ENCODE assay signal across 8 cellular contexts in genomic region chr11:130069684-130070108, GRCh38. TPM values are rescaled to one million over a fixed set of nuclear protein-coding genes. Genes with fewer than 3 reads are reported as not detected.
DNase-seq lines count a peak whose midpoint lies in the region; ATAC-seq and TF ChIP-seq lines count a peak whose summit lies in the region.

APLP2 (plus strand) TSS chr11:130069894; CDS start chr11:130069978, 84 bp downstream.

- H3F3A ChIP-seq in Loucy (ENCODE audit: low read depth), result no peaks in the 10 kb centered on the region

- no peaks in the 10 kb centered on the region for H3K9me2 ChIP-seq in Loucy (replicated peaks; ENCODE audit: low read depth, low read length)

- H3K9me3 Mint-ChIP-seq in activated T-helper 2 cell treated with anti-CD3 and anti-CD28 coated beads, Interferon-gamma antibody, Interleukin-2, Interleukin-4, amounts not matched to agents 10 μg/mL and 5 μg/mL and 100 μg/mL, durations not matched to agents 14 hours and 24 hours and 36 hours, result no peaks in the 10 kb centered on the region
- no peaks in the 10 kb centered on the region for H3K9me3 Mint-ChIP-seq in natural killer cell

- no peaks in the 10 kb centered on the region for H3K36me3 ChIP-seq in H7 (replicated peaks; ENCODE audit: control insufficient read depth, insufficient read depth, low read length)
- H3K36me3 ChIP-seq in Loucy (ENCODE audit: insufficient read depth, low read length), result no peaks in the 10 kb centered on the region
- H3K36me3 ChIP-seq in RWPE2 (ENCODE audit: low read depth), result peaks cover 5% of the 10 kb centered on the region; the same call in 1 of the 2 replicates

- peak within 1 kb of the TSS; percentile 74 for H3K9ac ChIP-seq in Loucy (ENCODE audit: low read depth, low read length, poor library complexity, severe bottlenecking)

- peak within 1 kb of the TSS; percentile 93 for H2AFZ ChIP-seq in Loucy (ENCODE audit: low read length)

- H3K4me2 ChIP-seq in Loucy (ENCODE audit: low read depth, low read length, poor library complexity, severe bottlenecking), result peak within 1 kb of the TSS; percentile 76

- H3K27me3 Mint-ChIP-seq in activated T-helper 2 cell treated with anti-CD3 and anti-CD28 coated beads, Interferon-gamma antibody, Interleukin-2, Interleukin-4, amounts not matched to agents 10 μg/mL and 5 μg/mL and 100 μg/mL, durations not matched to agents 14 hours and 24 hours and 36 hours (ENCODE audit: low read depth), result peaks cover 36% of the 10 kb centered on the region
- peaks cover 3% of the 10 kb centered on the region in 2 donors for H3K27me3 Mint-ChIP-seq in natural killer cell (ENCODE audit: low read depth in 2 of 2)

- H3K79me2 ChIP-seq in Loucy (ENCODE audit: insufficient read depth, low read length), result peaks cover 46% of the 10 kb centered on the region

- peaks cover 22% of the 10 kb centered on the region for H3K4me1 Mint-ChIP-seq in activated T-helper 2 cell treated with anti-CD3 and anti-CD28 coated beads, Interferon-gamma antibody, Interleukin-2, Interleukin-4, amounts not matched to agents 10 μg/mL and 5 μg/mL and 100 μg/mL, durations not matched to agents 14 hours and 24 hours and 36 hours (ENCODE audit: low read depth)
- peaks cover 27 to 42% of the 10 kb centered on the region in 2 donors for H3K4me1 Mint-ChIP-seq in natural killer cell

- no peaks in the 10 kb centered on the region for H3K36me3 Mint-ChIP-seq in activated T-helper 2 cell treated with anti-CD3 and anti-CD28 coated beads, Interferon-gamma antibody, Interleukin-2, Interleukin-4, amounts not matched to agents 10 μg/mL and 5 μg/mL and 100 μg/mL, durations not matched to agents 14 hours and 24 hours and 36 hours (ENCODE audit: low read depth)
- no peaks in the 10 kb centered on the region for H3K36me3 Mint-ChIP-seq in natural killer cell

- peaks cover 35% of the 10 kb centered on the region for H4K20me1 ChIP-seq in Loucy (ENCODE audit: insufficient read depth, low read length, poor library complexity, severe bottlenecking)

- H3K27ac ChIP-seq in RWPE2 (ENCODE audit: poor library complexity, severe bottlenecking), result peak within 1 kb of the TSS; percentile 71

- H3K4me3 Mint-ChIP-seq in activated T-helper 2 cell treated with anti-CD3 and anti-CD28 coated beads, Interferon-gamma antibody, Interleukin-2, Interleukin-4, amounts not matched to agents 10 μg/mL and 5 μg/mL and 100 μg/mL, durations not matched to agents 14 hours and 24 hours and 36 hours (ENCODE audit: low read depth), result peak within 1 kb of the TSS; percentile 87
- H3K4me3 Mint-ChIP-seq in natural killer cell, result peak within 1 kb of the TSS; percentile 98

- H3K27ac Mint-ChIP-seq in activated T-helper 2 cell treated with anti-CD3 and anti-CD28 coated beads, Interferon-gamma antibody, Interleukin-2, Interleukin-4, amounts not matched to agents 10 μg/mL and 5 μg/mL and 100 μg/mL, durations not matched to agents 14 hours and 24 hours and 36 hours, result peak within 1 kb of the TSS; percentile 82
- H3K27ac Mint-ChIP-seq in natural killer cell, result peak within 1 kb of the TSS; percentile 91 to 98

- peak; percentile 77 for ATAC-seq in RWPE2 (ENCODE audit: low read depth)
- peak; percentile 88 to 98 (median 91) for ATAC-seq in natural killer cell

- H3K4me3 ChIP-seq in H7 (ENCODE audit: insufficient read depth, low read depth, low read length), result peak within 1 kb of the TSS; percentile 92
- H3K4me3 ChIP-seq in Loucy (ENCODE audit: low read length, poor library complexity, severe bottlenecking), result peak within 1 kb of the TSS; percentile 87
- H3K4me3 ChIP-seq in RWPE2 (ENCODE audit: severe bottlenecking), result peak within 1 kb of the TSS; percentile 82
- peak within 1 kb of the TSS; percentile 67 for H3K4me3 ChIP-seq in fibroblast of mammary gland (ENCODE audit: control insufficient read depth, low read depth, low read length)

- H3K27me3 ChIP-seq in H7 (ENCODE audit: control insufficient read depth, insufficient read depth, low read length) (peaks cover 18% of the 10 kb centered on the region), Loucy (ENCODE audit: insufficient read depth, low read length, poor library complexity, severe bottlenecking) (no peaks in the 10 kb centered on the region), RWPE2 (ENCODE audit: insufficient read depth, poor library complexity, severe bottlenecking) (no peaks in the 10 kb centered on the region)

- H3K4me1 ChIP-seq in Loucy (ENCODE audit: insufficient read depth, low read length, poor library complexity, severe bottlenecking) (peaks cover 27% of the 10 kb centered on the region), RWPE2 (ENCODE audit: insufficient read depth, poor library complexity, severe bottlenecking) (peaks cover 16% of the 10 kb centered on the region)

- H3K9me3 ChIP-seq in Loucy (ENCODE audit: insufficient read depth, low read depth, low read length), result no peaks in the 10 kb centered on the region
- no peaks in the 10 kb centered on the region for H3K9me3 ChIP-seq in RWPE2 (ENCODE audit: severe bottlenecking)

- DNase-seq in ELR (ENCODE audit: low read depth) (peak; percentile 99), H7 (peak; percentile 98), RWPE2 (ENCODE audit: low spot score) (peak; percentile 99), fibroblast of mammary gland (ENCODE audit: low read depth) (peak; percentile 95), natural killer cell (peak; percentile 97)
- DNase-seq in activated T-helper 2 cell treated with anti-CD3 and anti-CD28 coated beads, Interferon-gamma antibody, Interleukin-2, Interleukin-4, amounts not matched to agents 10 μg/mL and 5 μg/mL and 100 μg/mL, durations not matched to agents 14 hours and 24 hours and 36 hours (ENCODE audit: low spot score), result peak; percentile 95
- DNase-seq in stimulated activated naive CD4-positive, alpha-beta T cell (lab: John Stamatoyannopoulos, UW), result peak; percentile 90 to 97 (median 94)

- TF ChIP-seq CTCF in Loucy (conservative IDR thresholded peaks at IDR 0.05; ENCODE audit: low read length) (no peak), RWPE2 (IDR thresholded peaks at IDR 0.05; ENCODE audit: poor library complexity, severe bottlenecking) (no peak), fibroblast of mammary gland (conservative IDR thresholded peaks at IDR 0.05; ENCODE audit: control insufficient read depth, insufficient read depth, low read depth, low read length) (no peak), natural killer cell (IDR thresholded peaks at IDR 0.05) (no peak)

- intact Hi-C loops in activated T-helper 2 cell treated with anti-CD3 and anti-CD28 coated beads, Interferon-gamma antibody, Interleukin-2, Interleukin-4, amounts not matched to agents 10 μg/mL and 5 μg/mL and 100 μg/mL, durations not matched to agents 14 hours and 24 hours and 36 hours (cut with micrococcal nuclease), result loop anchor here (1.0 to 2.0 kb wide), 5 partner anchors 51 to 174 kb away; partner anchors contain the start of genes NFRKB and PRDM10
- intact Hi-C loops in natural killer cell (cut with micrococcal nuclease), result loop anchor here (1.0 to 10.0 kb wide), 5 partner anchors 48 to 175 kb away; partner anchors contain the start of gene NFRKB

RNA-seq across cellular contexts. Expression of gene APLP2, which starts in this region (rescaled TPM):
- 252 and 257 TPM in 2 replicates for total RNA-seq in H7 (2014; rRNA removed; shearing (Covaris generic))
- total RNA-seq in activated T-helper 2 cell treated with anti-CD3 and anti-CD28 coated beads, Interferon-gamma antibody, Interleukin-2, Interleukin-4, amounts not matched to agents 10 μg/mL and 5 μg/mL and 100 μg/mL, durations not matched to agents 14 hours and 24 hours and 36 hours, result 54.6 and 57.2 TPM in 2 replicates
- total RNA-seq in natural killer cell, result 100 to 1,000 TPM in 2 of 3 donors, 10 to 100 TPM in 1; 99.8 to 119 (median 116) TPM

Comparison
In these comparisons a context has a peak if more than half of its experiments do, and no peak if none do; other contexts are left out.
1. Peak in every context shown above with its lines: DNase-seq, ATAC-seq, H3K4me3 ChIP-seq and H3K27ac ChIP-seq.